ENCODE assay signal across 16 cellular contexts in the genomic region with DNA sequence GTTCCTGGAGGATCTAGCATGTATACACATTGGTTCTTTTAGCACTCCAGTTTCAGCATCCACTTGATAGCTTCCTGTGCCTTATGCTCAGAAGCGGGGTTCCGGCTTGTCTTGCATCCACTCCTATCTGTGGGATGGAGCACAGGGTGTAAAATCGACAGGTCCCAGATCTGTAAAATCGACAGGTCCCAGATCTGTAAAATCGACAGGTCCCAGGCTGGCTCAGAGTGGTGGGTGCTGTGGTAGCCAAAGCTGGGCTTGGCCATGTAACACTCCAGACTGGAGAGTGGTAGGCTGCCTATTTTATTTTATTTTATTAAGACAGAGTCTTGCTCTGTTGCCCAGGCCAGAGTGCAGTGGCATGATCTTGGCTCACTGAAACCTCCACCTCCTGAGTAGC. TPM values are rescaled to one million over a fixed set of nuclear protein-coding genes. Genes with fewer than 3 reads are reported as not detected.
DNase-seq lines count a peak whose midpoint lies in the region; TF ChIP-seq lines count a peak whose summit lies in the region.
"Had no signal": no experiment of that assay in that cellular context is flagged by ENCODE, and none has a peak within 500 bp of the region (broad histone marks: within the 10 kb centered on the region; RNA-seq: fewer than 3 reads in every experiment).

No MANE protein-coding gene starts in this region.

- peaks cover 0 to 17% (median 0%) of the 10 kb centered on the region in 4 donors for H3K27me3 ChIP-seq in esophagus muscularis mucosa
- no peaks in the 10 kb centered on the region for H3K27me3 ChIP-seq in esophagus squamous epithelium
- H3K27me3 ChIP-seq: BE2C, BLaER1 had no signal

- DNase-seq in esophagus muscularis mucosa (ENCODE audit: extremely low spot score) (peak; percentile 60), NCI-H2171 treated with DMSO at 0.1 percent for 48 hours (lab: John Stamatoyannopoulos, UW) (no peak), esophagus squamous epithelium (lab: John Stamatoyannopoulos, UW) (no peak), hippocampal formation (lab: John Stamatoyannopoulos, UW) (no peak)
- DNase-seq: 8988T; ACHN; BE2C; C1 segment of cervical spinal cord; CD4-positive, alpha-beta memory T cell; CD4-positive, CD25-positive, alpha-beta regulatory T cell; CD8-positive, alpha-beta memory T cell; COR-L47; DMS79 treated with DMSO at 0.1 percent for 48 hours; GF-D8 had no signal

- no peak for TF ChIP-seq EP300 in esophagus muscularis mucosa (IDR thresholded peaks at IDR 0.05)

- TF ChIP-seq POLR2A in esophagus muscularis mucosa (IDR thresholded peaks at IDR 0.05; ENCODE audit: low read depth) (no peak), esophagus squamous epithelium (IDR thresholded peaks at IDR 0.05) (no peak)

- H3K9me3 ChIP-seq in HEK293 (ENCODE audit: control insufficient read depth, insufficient read depth, low read depth, low read length) (no peaks in the 10 kb centered on the region), esophagus muscularis mucosa (no peaks in the 10 kb centered on the region), esophagus squamous epithelium (no peaks in the 10 kb centered on the region)
- H3K9me3 ChIP-seq: BE2C had no signal

- H3K36me3 ChIP-seq in HEK293 (ENCODE audit: control insufficient read depth in 2 of 2, insufficient read depth in 1 of 2, low read length in 2 of 2), result no peaks in the 10 kb centered on the region
- H3K36me3 ChIP-seq in esophagus muscularis mucosa, result no peaks in the 10 kb centered on the region
- no peaks in the 10 kb centered on the region for H3K36me3 ChIP-seq in esophagus squamous epithelium
- H3K36me3 ChIP-seq: BE2C had no signal

- no peak overlapping the region for H3K27ac ChIP-seq in HEK293 (ENCODE audit: extremely low read depth, low read depth, low read length)
- H3K27ac ChIP-seq in esophagus muscularis mucosa (replicated peaks in 1 of 4), result no peak overlapping the region
- no peak overlapping the region for H3K27ac ChIP-seq in esophagus squamous epithelium
- H3K27ac ChIP-seq: BLaER1 had no signal

- intact Hi-C loops in esophagus muscularis mucosa (cut with DNase I) (no loop called here), esophagus squamous epithelium (cut with DNase I) (no loop called here)

- no peak for TF ChIP-seq CTCF in HEK293 (tag by site-specific recombination; IDR thresholded peaks at IDR 0.05)
- TF ChIP-seq CTCF in esophagus muscularis mucosa (IDR thresholded peaks at IDR 0.05), result no peak
- TF ChIP-seq CTCF in esophagus squamous epithelium (IDR thresholded peaks at IDR 0.05), result no peak

- POLR2A ChIA-PET in HEK293 (lab: Yijun Ruan, JAX), result no interaction called here

- 86% methylated on average over 5 of the region's 5 CpGs for WGBS in esophagus muscularis mucosa
- 90% methylated on average over 4 to 5 of the region's 5 CpGs for WGBS in esophagus squamous epithelium, 2 donors

- CTCF ChIA-PET in HEK293 (lab: Yijun Ruan, JAX), result interaction anchor here (0.8 kb wide), 1 partner anchor 202 kb away, joined by 5 read pairs; no protein-coding TSS in a partner anchor

- no peaks in the 10 kb centered on the region for H3K4me1 ChIP-seq in HEK293 (ENCODE audit: control insufficient read depth, insufficient read depth, low read length)
- H3K4me1 ChIP-seq in esophagus muscularis mucosa, result no peaks in the 10 kb centered on the region
- no peaks in the 10 kb centered on the region for H3K4me1 ChIP-seq in esophagus squamous epithelium
- H3K4me1 ChIP-seq: BE2C had no signal

- H3K4me3 ChIP-seq in HEK293 (ENCODE audit: low read depth, low read length), result no peak overlapping the region
- no peak overlapping the region for H3K4me3 ChIP-seq in esophagus muscularis mucosa
- no peak overlapping the region for H3K4me3 ChIP-seq in esophagus squamous epithelium
- H3K4me3 ChIP-seq: BLaER1 had no signal

TF ChIP-seq in HEK293, 187 proteins besides CTCF, POLR2A, EP300 and RAD21:
- no peak for TF ChIP-seq GLI4 (tag by site-specific recombination; IDR thresholded peaks at IDR 0.05)
- no peak for TF ChIP-seq ZXDB (tag by site-specific recombination; IDR thresholded peaks at IDR 0.05)
- no peak for TF ChIP-seq EGR2 (tag by site-specific recombination; IDR thresholded peaks at IDR 0.05; ENCODE audit: low read depth)
- TF ChIP-seq, protein P1, sequence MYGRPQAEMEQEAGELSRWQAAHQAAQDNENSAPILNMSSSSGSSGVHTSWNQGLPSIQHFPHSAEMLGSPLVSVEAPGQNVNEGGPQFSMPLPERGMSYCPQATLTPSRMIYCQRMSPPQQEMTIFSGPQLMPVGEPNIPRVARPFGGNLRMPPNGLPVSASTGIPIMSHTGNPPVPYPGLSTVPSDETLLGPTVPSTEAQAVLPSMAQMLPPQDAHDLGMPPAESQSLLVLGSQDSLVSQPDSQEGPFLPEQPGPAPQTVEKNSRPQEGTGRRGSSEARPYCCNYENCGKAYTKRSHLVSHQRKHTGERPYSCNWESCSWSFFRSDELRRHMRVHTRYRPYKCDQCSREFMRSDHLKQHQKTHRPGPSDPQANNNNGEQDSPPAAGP (tag by site-specific recombination; IDR thresholded peaks at IDR 0.05), result no peak
- peak; percentile 60; the same call in 1 of the 2 replicates for TF ChIP-seq SCRT2 (tag by site-specific recombination; IDR thresholded peaks at IDR 0.05)
- TF ChIP-seq ZBTB7A (tag by site-specific recombination; IDR thresholded peaks at IDR 0.05; ENCODE audit: low read depth), result no peak
- TF ChIP-seq SCRT1 (tag by site-specific recombination; IDR thresholded peaks at IDR 0.05; ENCODE audit: borderline replicate concordance), result peak; percentile 58; the same call in 1 of the 2 replicates

RNA-seq across cellular contexts. Expression of a gene that starts 30.3 kb away (rescaled TPM):
- total RNA-seq in esophagus muscularis mucosa, result under 1 TPM; 0.06 to 0.99 (median 0.27) TPM
- total RNA-seq in esophagus squamous epithelium, result under 1 TPM in 3 of 4 donors, not detected in 1; 0.18 to 0.57 (median 0.19) TPM
- total RNA-seq: CD4-positive, alpha-beta memory T cell; CD8-positive, alpha-beta memory T cell had no signal
